ENCODE assay signal across 28 cellular contexts in genomic region chr14:60487211-60487610, GRCh38. TPM values are rescaled to one million over a fixed set of nuclear protein-coding genes. Genes with fewer than 3 reads are reported as not detected.
A peak's percentile ranks its signal among the peaks of the same experiment; 100 is the strongest.
DNase-seq lines count a peak whose midpoint lies in the region; TF ChIP-seq lines count a peak whose summit lies in the region.
"Had no signal": no experiment of that assay in that cellular context is flagged by ENCODE, and none has a peak within 500 bp of the region (broad histone marks: within the 10 kb centered on the region; RNA-seq: fewer than 3 reads in every experiment).

No MANE protein-coding gene starts in this region.

- in situ Hi-C loops in Caki2 (cut with HindIII; ENCODE audit: low pct_unique_long_range_greater_than_20kb, low sequenced_read_pairs) = no loop called here

- H3K9me3 Mint-ChIP-seq in activated CD4-positive, alpha-beta T cell treated with anti-CD3 and anti-CD28 coated beads, Interleukin-2, amount 10 ng/mL, durations not matched to agents 24 days and 14 days = no peaks in the 10 kb centered on the region
- no peaks in the 10 kb centered on the region for H3K9me3 Mint-ChIP-seq in chondrocyte (ENCODE audit: low read depth)

- H3K27me3 Mint-ChIP-seq in activated CD4-positive, alpha-beta T cell treated with anti-CD3 and anti-CD28 coated beads, Interleukin-2, amount 10 ng/mL, durations not matched to agents 24 days and 14 days = peaks cover 23% of the 10 kb centered on the region
- peaks cover 29% of the 10 kb centered on the region for H3K27me3 Mint-ChIP-seq in chondrocyte (ENCODE audit: low read depth)

- TF ChIP-seq CTCF in chondrocyte (IDR thresholded peaks at IDR 0.05) = no peak

- H3K4me3 Mint-ChIP-seq in activated CD4-positive, alpha-beta T cell treated with anti-CD3 and anti-CD28 coated beads, Interleukin-2, amount 10 ng/mL, durations not matched to agents 24 days and 14 days = no peak overlapping the region
- H3K4me3 Mint-ChIP-seq in chondrocyte (ENCODE audit: unreplicated experiment) = no peak overlapping the region
- H3K4me3 Mint-ChIP-seq: T-helper 17 cell had no signal

- no peaks in the 10 kb centered on the region for H3K4me1 Mint-ChIP-seq in activated CD4-positive, alpha-beta T cell treated with anti-CD3 and anti-CD28 coated beads, Interleukin-2, amount 10 ng/mL, durations not matched to agents 24 days and 14 days
- H3K4me1 Mint-ChIP-seq in chondrocyte (ENCODE audit: low read depth) = peaks cover 8% of the 10 kb centered on the region
- H3K4me1 Mint-ChIP-seq: T-helper 17 cell had no signal

- intact Hi-C loops in activated CD4-positive, alpha-beta T cell treated with anti-CD3 and anti-CD28 coated beads, Interleukin-2, amount 10 ng/mL, durations not matched to agents 24 days and 14 days (cut with micrococcal nuclease) = loop anchor here (2.0 kb wide), 1 partner anchor 24 kb away; no protein-coding TSS in a partner anchor

- no peak overlapping the region for H3K27ac Mint-ChIP-seq in activated CD4-positive, alpha-beta T cell treated with anti-CD3 and anti-CD28 coated beads, Interleukin-2, amount 10 ng/mL, durations not matched to agents 24 days and 14 days
- no peak overlapping the region for H3K27ac Mint-ChIP-seq in chondrocyte (ENCODE audit: unreplicated experiment)
- H3K27ac Mint-ChIP-seq: CD4-positive, alpha-beta memory T cell; T-helper 17 cell had no signal

- DNase-seq in COLO668 (lab: John Stamatoyannopoulos, UW; ENCODE audit: unreplicated experiment) = peak; percentile 67
- peak; percentile 77 for DNase-seq in Caki2 (ENCODE audit: low read depth)
- DNase-seq in NCI-H187 treated with DMSO at 0.1 percent for 48 hours (lab: John Stamatoyannopoulos, UW) = peak; percentile 89
- DNase-seq in SW480 (ENCODE audit: low spot score) = peak; percentile 76
- no peak for DNase-seq in stimulated activated CD4-positive, alpha-beta T cell treated with anti-CD3 and anti-CD28 coated beads, Interleukin-2, amount 100 ng/mL, for 24 hours
- DNase-seq in NCI-H1930 (lab: John Stamatoyannopoulos, UW) = no peak
- no peak for DNase-seq in activated CD4-positive, alpha-beta T cell treated with anti-CD3 and anti-CD28 coated beads, Interleukin-2, amount 10 ng/mL, durations not matched to agents 24 days and 14 days
- no peak for DNase-seq in chondrocyte (ENCODE audit: low spot score)
- DNase-seq: C1 segment of cervical spinal cord; Calu3; CD4-positive, alpha-beta memory T cell; DMS79 treated with DMSO at 0.1 percent for 48 hours; KBM-7; MG63; NCI-H1105 treated with DMSO at 0.1 percent for 48 hours; NCI-H2029; NCI-H2171 treated with DMSO at 0.1 percent for 48 hours; NCI-H345; NCI-H524; Peyer's patch; SIG-M5; SK-N-SH; SW 1271; T-helper 17 cell; T1000 had no signal

- no peaks in the 10 kb centered on the region for H3K36me3 Mint-ChIP-seq in activated CD4-positive, alpha-beta T cell treated with anti-CD3 and anti-CD28 coated beads, Interleukin-2, amount 10 ng/mL, durations not matched to agents 24 days and 14 days (ENCODE audit: low read depth)
- H3K36me3 Mint-ChIP-seq in chondrocyte (ENCODE audit: low read depth) = peaks cover 1% of the 10 kb centered on the region
- H3K36me3 Mint-ChIP-seq: CD4-positive, alpha-beta memory T cell had no signal

RNA-seq across cellular contexts. Expression of gene C14orf39, which starts 1.3 kb away (rescaled TPM):
- total RNA-seq in Caki2 (2014; rRNA removed; shearing (Covaris generic); ENCODE audit: low replicate concordance) = not detected in 2 replicates
- not detected in 2 replicates for total RNA-seq in activated CD4-positive, alpha-beta T cell treated with anti-CD3 and anti-CD28 coated beads, Interleukin-2, amount 10 ng/mL, durations not matched to agents 24 days and 14 days
- total RNA-seq in chondrocyte = 0.36 to 0.60 TPM (median 0.44 TPM) in 3 replicates
- total RNA-seq: Calu3; CD4-positive, alpha-beta memory T cell; OCI-LY7; Peyer's patch; T-helper 17 cell had no signal

RNA-seq across cellular contexts. Expression of gene SIX6, which starts 21.7 kb away (rescaled TPM):
- not detected in 2 replicates for total RNA-seq in Caki2 (2014; rRNA removed; shearing (Covaris generic); ENCODE audit: low replicate concordance)
- total RNA-seq in activated CD4-positive, alpha-beta T cell treated with anti-CD3 and anti-CD28 coated beads, Interleukin-2, amount 10 ng/mL, durations not matched to agents 24 days and 14 days = not detected in 2 replicates
- not detected in 3 replicates for total RNA-seq in chondrocyte
- total RNA-seq: Calu3; CD4-positive, alpha-beta memory T cell; H1; LHCN-M2; OCI-LY7; Peyer's patch; T-helper 17 cell had no signal

Comparison
In these comparisons a context has a peak if more than half of its experiments do, and no peak if none do; other contexts are left out.
1. DNase-seq: peak in COLO668 (single experiment), Caki2 (single experiment), NCI-H187 treated with DMSO at 0.1 percent for 48 hours (single experiment) and SW480 (single experiment); none in stimulated activated CD4-positive, alpha-beta T cell treated with anti-CD3 and anti-CD28 coated beads, Interleukin-2, amount 100 ng/mL, for 24 hours (0 of 2), NCI-H1930 (0 of 2), activated CD4-positive, alpha-beta T cell treated with anti-CD3 and anti-CD28 coated beads, Interleukin-2, amount 10 ng/mL, durations not matched to agents 24 days and 14 days (single experiment) and chondrocyte (single experiment).